In the genomic region with DNA sequence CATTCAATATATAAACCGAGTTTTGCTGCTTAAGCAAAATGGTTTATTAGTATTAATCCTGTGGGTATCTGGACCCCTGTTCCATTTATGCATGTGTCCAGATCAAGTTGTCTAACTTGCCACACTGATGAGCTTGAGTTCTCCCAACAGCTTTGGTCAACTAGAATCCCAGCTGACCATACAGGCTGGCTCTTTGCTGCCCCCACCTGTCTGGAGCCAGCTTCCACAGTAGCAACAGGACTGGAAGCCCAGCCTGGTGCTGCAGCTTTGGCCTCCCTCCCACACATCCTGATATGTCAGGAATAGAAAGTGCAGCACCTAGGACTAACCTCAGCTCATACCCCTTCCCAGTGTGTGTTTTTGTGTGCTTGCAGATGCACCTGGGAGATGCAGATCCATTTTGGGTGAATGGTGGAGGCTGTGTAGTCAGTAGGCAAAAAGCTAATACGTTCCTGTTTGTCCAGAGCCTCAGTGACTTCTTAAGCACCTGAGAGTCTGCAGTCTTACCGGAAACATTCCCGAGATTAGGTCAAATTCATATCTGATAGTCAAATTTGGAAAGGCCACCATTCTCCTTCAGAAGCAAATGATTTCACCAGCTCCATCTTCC, we compare ENCODE assay signal across 9 cellular contexts. TPM values are rescaled to one million over a fixed set of nuclear protein-coding genes. Genes with fewer than 3 reads are reported as not detected.
DNase-seq lines count a peak whose midpoint lies in the region; ATAC-seq, FAIRE-seq and TF ChIP-seq lines count a peak whose summit lies in the region.
"Had no signal": no experiment of that assay in that cellular context is flagged by ENCODE, and none has a peak within 500 bp of the region (broad histone marks: within the 10 kb centered on the region; RNA-seq: fewer than 3 reads in every experiment).

No MANE protein-coding gene starts in this region.

- TF ChIP-seq POLR2A in K562 (conservative IDR thresholded peaks at IDR 0.05): no peak

- no peak overlapping the region for H3K4me2 ChIP-seq in K562 (ENCODE audit: insufficient read depth, low read length)

- CTCF ChIA-PET in K562 (lab: Yijun Ruan, JAX; ENCODE audit: low intra/inter-chr PET ratio): interaction anchor here (0.7 kb wide), 1 partner anchor 245 kb away, joined by 4 read pairs; no protein-coding TSS in a partner anchor

- no peaks in the 10 kb centered on the region for H3K4me1 ChIP-seq in K562 (replicated peaks in 1 of 2; ENCODE audit: control insufficient read depth in 2 of 2, insufficient read depth in 2 of 2, low read length in 2 of 2)

- no peaks in the 10 kb centered on the region for H4K20me1 ChIP-seq in K562 (replicated peaks; ENCODE audit: control insufficient read depth, insufficient read depth, low read length)

- H3K27me3 ChIP-seq in K562 (ENCODE audit: control insufficient read depth in 2 of 2, insufficient read depth in 2 of 2, low read length in 2 of 2): no peaks in the 10 kb centered on the region

- no peak overlapping the region for H3K9ac ChIP-seq in K562 (ENCODE audit: insufficient read depth in 1 of 2, low read depth in 2 of 2, low read length in 2 of 2)

- ATAC-seq in HG02973 (IDR thresholded peaks at IDR 0.05; ENCODE audit: unreplicated experiment) (peak; percentile 88), K562 (no peak; the same call in 2 of the 3 replicates), GM18868 (IDR thresholded peaks at IDR 0.05; ENCODE audit: unreplicated experiment) (no peak)

- FAIRE-seq in K562 (lab: Jason Lieb, UNC): no peak

- TF ChIP-seq EP300 in K562 (IDR thresholded peaks at IDR 0.05; ENCODE audit: low read length): no peak

- H3K9me1 ChIP-seq in K562 (ENCODE audit: control insufficient read depth, insufficient read depth, low read length): no peaks in the 10 kb centered on the region

- no peak overlapping the region for H2AFZ ChIP-seq in K562 (ENCODE audit: low read depth, low read length)

- 2% methylated on average over 4 of the region's 4 CpGs for whole genome bisulfite sequencing in K562 (ENCODE audit: insufficient coverage, low coverage, missing lambda C conversion rate)

- peak; percentile 84 for TF ChIP-seq CTCF in GM13977 (IDR thresholded peaks at IDR 0.05; ENCODE audit: extremely low read depth, insufficient read depth, missing control alignments)
- peak in 2 of 3 experiments; percentile 20 to 48; a peak in 2 of 6 replicates for TF ChIP-seq CTCF in K562 (IDR thresholded peaks at IDR 0.05 in 2 of 3, conservative IDR thresholded peaks at IDR 0.05 in 1 of 3; ENCODE audit: insufficient read depth in 2 of 3, low read depth in 1 of 3, low read length in 3 of 3)

- H3K4me3 ChIP-seq in K562: no peak overlapping the region

- POLR2A ChIA-PET in K562 (lab: Yijun Ruan, JAX): interaction anchor here (0.6 to 1.1 kb wide), 2 partner anchors 140 to 480 kb away, joined by 3 read pairs; no protein-coding TSS in a partner anchor

- H3K79me2 ChIP-seq in K562 (ENCODE audit: control insufficient read depth, insufficient read depth, low read length): no peaks in the 10 kb centered on the region

- BruUV-seq in K562 (replicated peaks; lab: Mats Ljungman, UMichigan): no TSS peak

- H3K9me3 ChIP-seq in K562 (replicated peaks; ENCODE audit: control insufficient read depth, insufficient read depth, low read depth, low read length): no peaks in the 10 kb centered on the region

- peak in 1 of 2 experiments; percentile 20; a peak in 1 of 4 replicates for TF ChIP-seq RAD21 in K562 (CRISPR knock-in tag; conservative IDR thresholded peaks at IDR 0.05 in 1 of 2, IDR thresholded peaks at IDR 0.05 in 1 of 2)

- intact Hi-C loops in K562 (cut with micrococcal nuclease): no loop called here

- no peaks in the 10 kb centered on the region for H3K36me3 ChIP-seq in K562 (ENCODE audit: control insufficient read depth, insufficient read depth, low read length)

- in situ Hi-C loops in GM13977 (cut with MboI; ENCODE audit: low pct_unique_long_range_greater_than_20kb, low sequenced_read_pairs, unreplicated experiment) (no loop called here), K562 (cut with MboI) (no loop called here)

- no peak overlapping the region for H3K27ac ChIP-seq in K562 (ENCODE audit: extremely low read depth, low read depth, low read length)

- DNase-seq in Ammon's horn (ENCODE audit: low spot score) (peak; percentile 76), GM13977 (ENCODE audit: low spot score) (peak; percentile 31), NCI-H748 (lab: John Stamatoyannopoulos, UW; ENCODE audit: unreplicated experiment) (peak; percentile 71), K562 (ENCODE audit: extremely low read depth in 1 of 4, low spot score in 3 of 4) (peak in 2 of 4 experiments; percentile 8 to 16), iPS-NIHi7 (ENCODE audit: extremely low spot score) (peak; percentile 85)
- DNase-seq in stimulated activated CD8-positive, alpha-beta memory T cell treated with anti-CD3 and anti-CD28 coated beads, Interleukin-15, amount 100 ng/mL, for 48 hours (ENCODE audit: low read depth in 2 of 2): peak; percentile 11 to 21

TF ChIP-seq in K562, 482 proteins besides CTCF, POLR2A, EP300 and RAD21 (continues in another document):
- TF ChIP-seq, protein P1, sequence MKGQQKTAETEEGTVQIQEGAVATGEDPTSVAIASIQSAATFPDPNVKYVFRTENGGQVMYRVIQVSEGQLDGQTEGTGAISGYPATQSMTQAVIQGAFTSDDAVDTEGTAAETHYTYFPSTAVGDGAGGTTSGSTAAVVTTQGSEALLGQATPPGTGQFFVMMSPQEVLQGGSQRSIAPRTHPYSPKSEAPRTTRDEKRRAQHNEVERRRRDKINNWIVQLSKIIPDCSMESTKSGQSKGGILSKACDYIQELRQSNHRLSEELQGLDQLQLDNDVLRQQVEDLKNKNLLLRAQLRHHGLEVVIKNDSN (CRISPR knock-in tag; IDR thresholded peaks at IDR 0.05): no peak
- TF ChIP-seq MYBL2 (IDR thresholded peaks at IDR 0.05; ENCODE audit: low read depth): no peak
- TF ChIP-seq MYBL2 (CRISPR knock-in tag; IDR thresholded peaks at IDR 0.05; ENCODE audit: borderline replicate concordance): no peak
- no peak for TF ChIP-seq MTF1 (CRISPR knock-in tag; IDR thresholded peaks at IDR 0.05; ENCODE audit: borderline replicate concordance)
- TF ChIP-seq, protein P2, sequence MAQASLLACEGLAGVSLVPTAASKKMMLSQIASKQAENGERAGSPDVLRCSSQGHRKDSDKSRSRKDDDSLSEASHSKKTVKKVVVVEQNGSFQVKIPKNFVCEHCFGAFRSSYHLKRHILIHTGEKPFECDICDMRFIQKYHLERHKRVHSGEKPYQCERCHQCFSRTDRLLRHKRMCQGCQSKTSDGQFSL (CRISPR knock-in tag; IDR thresholded peaks at IDR 0.05): no peak
- TF ChIP-seq, protein P2 (tag; IDR thresholded peaks at IDR 0.05): no peak
- TF ChIP-seq BRF1 (IDR thresholded peaks at IDR 0.05; ENCODE audit: borderline replicate concordance, extremely low read depth, insufficient read length): no peak
- TF ChIP-seq ZNF589 (CRISPR knock-in tag; IDR thresholded peaks at IDR 0.05; ENCODE audit: low read depth): no peak
- TF ChIP-seq, protein P3, sequence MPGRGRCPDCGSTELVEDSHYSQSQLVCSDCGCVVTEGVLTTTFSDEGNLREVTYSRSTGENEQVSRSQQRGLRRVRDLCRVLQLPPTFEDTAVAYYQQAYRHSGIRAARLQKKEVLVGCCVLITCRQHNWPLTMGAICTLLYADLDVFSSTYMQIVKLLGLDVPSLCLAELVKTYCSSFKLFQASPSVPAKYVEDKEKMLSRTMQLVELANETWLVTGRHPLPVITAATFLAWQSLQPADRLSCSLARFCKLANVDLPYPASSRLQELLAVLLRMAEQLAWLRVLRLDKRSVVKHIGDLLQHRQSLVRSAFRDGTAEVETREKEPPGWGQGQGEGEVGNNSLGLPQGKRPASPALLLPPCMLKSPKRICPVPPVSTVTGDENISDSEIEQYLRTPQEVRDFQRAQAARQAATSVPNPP (IDR thresholded peaks at IDR 0.05; ENCODE audit: borderline replicate concordance, insufficient read depth, insufficient read length): no peak
- TF ChIP-seq CBFA2T2 (conservative IDR thresholded peaks at IDR 0.05): no peak
- no peak for TF ChIP-seq PTTG1 (tag; IDR thresholded peaks at IDR 0.05; ENCODE audit: low read depth)
- TF ChIP-seq, protein P4, sequence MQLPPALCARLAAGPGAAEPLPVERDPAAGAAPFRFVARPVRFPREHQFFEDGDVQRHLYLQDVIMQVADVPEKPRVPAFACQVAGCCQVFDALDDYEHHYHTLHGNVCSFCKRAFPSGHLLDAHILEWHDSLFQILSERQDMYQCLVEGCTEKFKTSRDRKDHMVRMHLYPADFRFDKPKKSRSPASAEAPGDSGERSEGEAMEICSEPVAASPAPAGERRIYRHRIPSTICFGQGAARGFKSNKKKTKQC (CRISPR knock-in tag; IDR thresholded peaks at IDR 0.05): no peak
- no peak for TF ChIP-seq BCOR (IDR thresholded peaks at IDR 0.05)
- no peak for TF ChIP-seq ZKSCAN1 (IDR thresholded peaks at IDR 0.05; ENCODE audit: low read depth, low read length)
- no peak for TF ChIP-seq SMARCB1 (IDR thresholded peaks at IDR 0.05; ENCODE audit: insufficient read length, low read depth)

RNA-seq across cellular contexts. Expression of a gene that starts 40.9 kb away (rescaled TPM):
- not detected in 2 replicates for total RNA-seq in K562 (2011; cell fraction: chromatin; rRNA removed; ENCODE audit: low replicate concordance)
- not detected in 2 replicates for total RNA-seq in K562 (2011; cell fraction: nucleolus; rRNA removed)
- total RNA-seq in K562 (2011; cell fraction: nucleoplasm; rRNA removed): not detected in 2 replicates
- total RNA-seq in K562 (2014; rRNA removed) (not detected in 2 replicates), K562 (2014; rRNA removed; fragmentation: Illumina TruSeq; extraction: Trizol) (not detected in 2 replicates), K562 (2015; rRNA removed; fragmentation: Illumina TruSeq; extraction: Trizol) (not detected in 2 replicates), K562 (2021) (not detected in 2 replicates)
- polyA plus RNA-seq in K562 (2011; rRNA removed) (not detected in 2 replicates), K562 (2014; fragmentation: Illumina TruSeq; extraction: Trizol) (not detected in 2 replicates), K562 (2014; fragmentation: Nextera tagmentation; extraction: Ambion mirVana) (not detected), K562 (2014; rRNA removed) (not detected in 2 replicates)
- not detected in 2 replicates for polyA plus RNA-seq in K562 (2011; cell fraction: cytosol; rRNA removed)
- polyA plus RNA-seq in K562 (2011; cell fraction: nucleus; rRNA removed): not detected in 2 replicates
- not detected in 2 replicates for polyA plus RNA-seq in K562 (2012)
- not detected in 2 replicates for polyA minus RNA-seq in K562 (2011; rRNA and poly(A)+ RNA removed)
- not detected in 2 replicates for polyA minus RNA-seq in K562 (2011; cell fraction: cytosol; rRNA and poly(A)+ RNA removed)
- not detected in 2 replicates for polyA minus RNA-seq in K562 (2011; cell fraction: nucleus; rRNA and poly(A)+ RNA removed)
- total RNA-seq: pulmonary artery endothelial cell had no signal
